9 cellular contexts compared by ENCODE assay signal in genomic region chr17:79933863-79934652, GRCh38.
DNase-seq lines count a peak whose midpoint lies in the region; ATAC-seq and TF ChIP-seq lines count a peak whose summit lies in the region.
"Had no signal": no experiment of that assay in that cellular context is flagged by ENCODE, and none has a peak within 500 bp of the region (broad histone marks: within the 10 kb centered on the region; RNA-seq: fewer than 3 reads in every experiment).

No MANE protein-coding gene starts in this region.

- ATAC-seq in naive thymus-derived CD8-positive, alpha-beta T cell: peak in 1 of 2 donors; percentile 8
- ATAC-seq in GM18519 (IDR thresholded peaks at IDR 0.05; ENCODE audit: low FRiP score, unreplicated experiment): no peak

- POLR2A ChIA-PET in naive thymus-derived CD8-positive, alpha-beta T cell (lab: Charles Lee): no interaction called here

- peaks cover 29 to 80% (median 67%) of the 10 kb centered on the region in 4 donors for H3K4me1 Mint-ChIP-seq in naive thymus-derived CD8-positive, alpha-beta T cell

- TF ChIP-seq CTCF in coronary artery (IDR thresholded peaks at IDR 0.05): no peak

- DNase-seq in Caki2 (ENCODE audit: low read depth): peak; percentile 59
- DNase-seq in LHCN-M2 (ENCODE audit: low read depth): peak; percentile 70
- peak; percentile 14 for DNase-seq in amniotic epithelial cell (ENCODE audit: low read depth)
- DNase-seq in naive thymus-derived CD8-positive, alpha-beta T cell: peak in 1 of 10 donors; percentile 37
- DNase-seq in coronary artery (ENCODE audit: low spot score): no peak
- DNase-seq in NCI-H1092 treated with DMSO at 0.1 percent for 48 hours (lab: John Stamatoyannopoulos, UW): no peak
- no peak for DNase-seq in NCI-H446 treated with DMSO at 0.1 percent for 48 hours (lab: John Stamatoyannopoulos, UW)
- DNase-seq: trophoblast cell had no signal

- H3K9me3 Mint-ChIP-seq in naive thymus-derived CD8-positive, alpha-beta T cell: no peaks in the 10 kb centered on the region

- peak overlapping the region in 6 of 10 donors; percentile 38 to 90 (median 64) for H3K27ac Mint-ChIP-seq in naive thymus-derived CD8-positive, alpha-beta T cell

- H3K27ac ChIP-seq in coronary artery: no peak overlapping the region

- H3K4me3 ChIP-seq in coronary artery: no peak overlapping the region

- in situ Hi-C loops in Caki2 (cut with HindIII; ENCODE audit: low pct_unique_long_range_greater_than_20kb, low sequenced_read_pairs): no loop called here

- H3K27me3 Mint-ChIP-seq in naive thymus-derived CD8-positive, alpha-beta T cell: peaks cover under 1 to 22% (median 3%) of the 10 kb centered on the region in 5 donors

- no peaks in the 10 kb centered on the region for H3K36me3 Mint-ChIP-seq in naive thymus-derived CD8-positive, alpha-beta T cell

- H3K4me3 Mint-ChIP-seq in naive thymus-derived CD8-positive, alpha-beta T cell: peak overlapping the region in 5 of 10 donors; percentile 28 to 58 (median 40)

Comparison
In these comparisons a context has a peak if more than half of its experiments do, and no peak if none do; other contexts are left out.
1. DNase-seq: peak in Caki2 (single experiment), LHCN-M2 (single experiment) and amniotic epithelial cell (single experiment); none in coronary artery (single experiment), NCI-H1092 treated with DMSO at 0.1 percent for 48 hours (single experiment) and NCI-H446 treated with DMSO at 0.1 percent for 48 hours (single experiment).